Comparison of ENCODE assay signal across 3 cellular contexts in the genomic region with DNA sequence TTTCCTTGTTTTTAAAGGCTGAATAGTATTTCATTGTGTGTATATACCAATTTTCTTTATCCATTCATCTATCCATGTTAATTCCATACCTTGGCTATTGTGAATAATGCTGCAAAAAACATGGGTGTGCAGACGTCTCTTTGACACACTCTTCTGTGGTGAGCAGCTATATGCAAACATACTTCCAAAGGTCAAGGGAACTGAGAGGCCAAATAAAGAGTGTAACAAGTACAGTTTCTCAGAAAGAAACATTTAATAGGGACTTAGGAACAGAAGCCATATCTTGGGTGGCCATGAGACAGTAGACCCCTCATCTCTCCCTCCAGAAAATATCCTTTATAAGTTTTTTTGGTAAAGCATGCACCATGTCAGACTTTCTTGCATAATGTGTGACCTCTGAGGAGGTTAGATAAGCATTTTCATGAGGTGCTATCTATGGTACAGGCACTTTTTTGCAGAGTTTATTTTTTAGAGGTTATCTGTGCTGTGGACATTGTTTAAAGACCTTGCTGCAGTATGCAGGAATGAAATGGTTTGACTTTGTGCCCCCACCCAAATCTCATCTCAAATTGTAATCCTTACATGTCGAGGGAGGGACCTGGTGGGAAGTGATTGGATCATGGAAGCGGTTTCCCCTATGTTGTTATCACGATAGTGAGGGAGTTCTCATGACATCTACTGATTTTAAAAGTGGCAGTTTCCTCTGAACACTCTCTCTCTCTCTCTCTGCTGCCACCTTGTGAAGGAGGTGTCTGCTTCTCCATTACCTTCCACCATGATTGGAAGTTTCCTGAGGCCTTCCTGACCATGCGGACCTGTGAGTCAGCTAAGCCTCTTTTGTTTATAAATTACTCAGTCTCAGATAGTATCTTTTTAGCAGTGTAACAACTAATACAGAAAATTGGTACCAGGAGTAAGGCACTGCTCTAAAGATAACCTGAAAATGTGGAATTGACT.
TF ChIP-seq lines count a peak whose summit lies in the region.

No MANE protein-coding gene starts in this region.

TF ChIP-seq in IMR-90, 13 proteins besides CTCF, POLR2A, EP300 and RAD21:
- no peak for TF ChIP-seq FOS (IDR thresholded peaks at IDR 0.05; ENCODE audit: low read depth, low read length)
- TF ChIP-seq NFE2L2 (IDR thresholded peaks at IDR 0.05; ENCODE audit: low read depth, low read length), result no peak
- TF ChIP-seq RCOR1 (IDR thresholded peaks at IDR 0.05; ENCODE audit: insufficient replicate concordance, low read length), result no peak

TF ChIP-seq in WTC11, 78 proteins besides CTCF, POLR2A, EP300 and RAD21:
- TF ChIP-seq ZBTB21 (CRISPR knock-in tag; IDR thresholded peaks at IDR 0.05; ENCODE audit: borderline replicate concordance) (no peak), RORB (CRISPR knock-in tag; IDR thresholded peaks at IDR 0.05) (no peak), ZNF219 (CRISPR knock-in tag; IDR thresholded peaks at IDR 0.05; ENCODE audit: borderline replicate concordance) (no peak), JUN (CRISPR knock-in tag; IDR thresholded peaks at IDR 0.05) (no peak)

TF ChIP-seq in HepG2, 621 proteins besides CTCF, POLR2A, EP300 and RAD21 (continues in another document):
- TF ChIP-seq MAFG (CRISPR knock-in tag; IDR thresholded peaks at IDR 0.05), result no peak
- no peak for TF ChIP-seq MIER2 (CRISPR knock-in tag; IDR thresholded peaks at IDR 0.05)
- peak; percentile 49; the same call in 1 of the 2 replicates for TF ChIP-seq FOXA3 (CRISPR knock-in tag; IDR thresholded peaks at IDR 0.05)
- TF ChIP-seq RARA (CRISPR knock-in tag; IDR thresholded peaks at IDR 0.05), result peak; percentile 57
- TF ChIP-seq, protein P1, sequence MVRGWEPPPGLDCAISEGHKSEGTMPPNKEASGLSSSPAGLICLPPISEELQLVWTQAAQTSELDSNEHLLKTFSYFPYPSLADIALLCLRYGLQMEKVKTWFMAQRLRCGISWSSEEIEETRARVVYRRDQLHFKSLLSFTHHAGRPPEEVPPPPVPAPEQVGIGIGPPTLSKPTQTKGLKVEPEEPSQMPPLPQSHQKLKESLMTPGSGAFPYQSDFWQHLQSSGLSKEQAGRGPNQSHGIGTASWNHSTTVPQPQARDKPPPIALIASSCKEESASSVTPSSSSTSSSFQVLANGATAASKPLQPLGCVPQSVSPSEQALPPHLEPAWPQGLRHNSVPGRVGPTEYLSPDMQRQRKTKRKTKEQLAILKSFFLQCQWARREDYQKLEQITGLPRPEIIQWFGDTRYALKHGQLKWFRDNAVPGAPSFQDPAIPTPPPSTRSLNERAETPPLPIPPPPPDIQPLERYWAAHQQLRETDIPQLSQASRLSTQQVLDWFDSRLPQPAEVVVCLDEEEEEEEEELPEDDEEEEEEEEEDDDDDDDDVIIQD (CRISPR knock-in tag; IDR thresholded peaks at IDR 0.05; ENCODE audit: low read depth), result peak; percentile 8; the same call in 1 of the 2 replicates
- peak; percentile 52 for TF ChIP-seq SMC3 (IDR thresholded peaks at IDR 0.05; ENCODE audit: low read length)
- peak; percentile 46 for TF ChIP-seq ZMYM4 (CRISPR knock-in tag; IDR thresholded peaks at IDR 0.05)
- no peak for TF ChIP-seq ZNF562 (CRISPR knock-in tag; IDR thresholded peaks at IDR 0.05; ENCODE audit: borderline replicate concordance)
- no peak for TF ChIP-seq ZSCAN21 (CRISPR knock-in tag; IDR thresholded peaks at IDR 0.05; ENCODE audit: borderline replicate concordance)
- TF ChIP-seq RORA (CRISPR knock-in tag; IDR thresholded peaks at IDR 0.05), result no peak
- 0 out of 2 replicates have a peak, but pooled peaks have one; percentile 11 for TF ChIP-seq GLI4 (CRISPR knock-in tag; IDR thresholded peaks at IDR 0.05; ENCODE audit: borderline replicate concordance)
- TF ChIP-seq SP2 (CRISPR knock-in tag; IDR thresholded peaks at IDR 0.05), result no peak
- TF ChIP-seq ZNF850 (CRISPR knock-in tag; conservative IDR thresholded peaks at IDR 0.05), result no peak
- peak; percentile 70; the same call in 1 of the 2 replicates for TF ChIP-seq FOXJ3 (CRISPR knock-in tag; IDR thresholded peaks at IDR 0.05; ENCODE audit: borderline replicate concordance)
- no peak for TF ChIP-seq ASH2L (IDR thresholded peaks at IDR 0.05; ENCODE audit: insufficient read length, low read depth, low read length)
- TF ChIP-seq ZNF124 (CRISPR knock-in tag; IDR thresholded peaks at IDR 0.05), result no peak
- TF ChIP-seq ZNF652 (CRISPR knock-in tag; IDR thresholded peaks at IDR 0.05; ENCODE audit: borderline replicate concordance, low read depth), result no peak
- TF ChIP-seq, protein P2, sequence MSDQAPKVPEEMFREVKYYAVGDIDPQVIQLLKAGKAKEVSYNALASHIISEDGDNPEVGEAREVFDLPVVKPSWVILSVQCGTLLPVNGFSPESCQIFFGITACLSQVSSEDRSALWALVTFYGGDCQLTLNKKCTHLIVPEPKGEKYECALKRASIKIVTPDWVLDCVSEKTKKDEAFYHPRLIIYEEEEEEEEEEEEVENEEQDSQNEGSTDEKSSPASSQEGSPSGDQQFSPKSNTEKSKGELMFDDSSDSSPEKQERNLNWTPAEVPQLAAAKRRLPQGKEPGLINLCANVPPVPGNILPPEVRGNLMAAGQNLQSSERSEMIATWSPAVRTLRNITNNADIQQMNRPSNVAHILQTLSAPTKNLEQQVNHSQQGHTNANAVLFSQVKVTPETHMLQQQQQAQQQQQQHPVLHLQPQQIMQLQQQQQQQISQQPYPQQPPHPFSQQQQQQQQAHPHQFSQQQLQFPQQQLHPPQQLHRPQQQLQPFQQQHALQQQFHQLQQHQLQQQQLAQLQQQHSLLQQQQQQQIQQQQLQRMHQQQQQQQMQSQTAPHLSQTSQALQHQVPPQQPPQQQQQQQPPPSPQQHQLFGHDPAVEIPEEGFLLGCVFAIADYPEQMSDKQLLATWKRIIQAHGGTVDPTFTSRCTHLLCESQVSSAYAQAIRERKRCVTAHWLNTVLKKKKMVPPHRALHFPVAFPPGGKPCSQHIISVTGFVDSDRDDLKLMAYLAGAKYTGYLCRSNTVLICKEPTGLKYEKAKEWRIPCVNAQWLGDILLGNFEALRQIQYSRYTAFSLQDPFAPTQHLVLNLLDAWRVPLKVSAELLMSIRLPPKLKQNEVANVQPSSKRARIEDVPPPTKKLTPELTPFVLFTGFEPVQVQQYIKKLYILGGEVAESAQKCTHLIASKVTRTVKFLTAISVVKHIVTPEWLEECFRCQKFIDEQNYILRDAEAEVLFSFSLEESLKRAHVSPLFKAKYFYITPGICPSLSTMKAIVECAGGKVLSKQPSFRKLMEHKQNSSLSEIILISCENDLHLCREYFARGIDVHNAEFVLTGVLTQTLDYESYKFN (CRISPR knock-in tag; conservative IDR thresholded peaks at IDR 0.05), result peak; percentile 43; the same call in 1 of the 2 replicates
- no peak for TF ChIP-seq ZNF24 (IDR thresholded peaks at IDR 0.05)
- TF ChIP-seq, protein P3, sequence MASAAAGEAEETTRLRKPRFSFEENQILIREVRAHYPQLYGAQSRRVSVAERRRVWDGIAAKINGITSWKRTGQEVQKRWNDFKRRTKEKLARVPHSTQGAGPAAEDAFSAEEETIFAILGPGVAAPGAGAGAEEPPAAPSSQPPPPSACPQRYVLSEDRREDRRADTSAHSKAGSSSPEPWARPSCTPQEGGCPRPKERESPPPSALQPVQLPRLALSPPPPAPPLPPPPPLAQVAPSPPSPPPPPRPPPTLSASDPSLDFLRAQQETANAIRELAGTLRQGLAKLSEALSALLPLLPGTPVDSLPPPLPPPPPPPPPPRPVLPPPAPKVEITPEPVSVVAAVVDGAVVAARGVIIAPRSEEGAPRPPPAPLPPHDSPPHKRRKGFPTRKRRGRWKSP (CRISPR knock-in tag; IDR thresholded peaks at IDR 0.05), result no peak
- TF ChIP-seq, protein P4, sequence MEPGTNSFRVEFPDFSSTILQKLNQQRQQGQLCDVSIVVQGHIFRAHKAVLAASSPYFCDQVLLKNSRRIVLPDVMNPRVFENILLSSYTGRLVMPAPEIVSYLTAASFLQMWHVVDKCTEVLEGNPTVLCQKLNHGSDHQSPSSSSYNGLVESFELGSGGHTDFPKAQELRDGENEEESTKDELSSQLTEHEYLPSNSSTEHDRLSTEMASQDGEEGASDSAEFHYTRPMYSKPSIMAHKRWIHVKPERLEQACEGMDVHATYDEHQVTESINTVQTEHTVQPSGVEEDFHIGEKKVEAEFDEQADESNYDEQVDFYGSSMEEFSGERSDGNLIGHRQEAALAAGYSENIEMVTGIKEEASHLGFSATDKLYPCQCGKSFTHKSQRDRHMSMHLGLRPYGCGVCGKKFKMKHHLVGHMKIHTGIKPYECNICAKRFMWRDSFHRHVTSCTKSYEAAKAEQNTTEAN (CRISPR knock-in tag; conservative IDR thresholded peaks at IDR 0.05), result peak; percentile 73
- peak; percentile 9; the same call in 1 of the 2 replicates for TF ChIP-seq KDM6A (CRISPR knock-in tag; IDR thresholded peaks at IDR 0.05; ENCODE audit: low read depth)
- 0 out of 2 replicates have a peak, but pooled peaks have one; percentile 11 for TF ChIP-seq HOXA3 (CRISPR knock-in tag; IDR thresholded peaks at IDR 0.05)
- TF ChIP-seq, protein P5, sequence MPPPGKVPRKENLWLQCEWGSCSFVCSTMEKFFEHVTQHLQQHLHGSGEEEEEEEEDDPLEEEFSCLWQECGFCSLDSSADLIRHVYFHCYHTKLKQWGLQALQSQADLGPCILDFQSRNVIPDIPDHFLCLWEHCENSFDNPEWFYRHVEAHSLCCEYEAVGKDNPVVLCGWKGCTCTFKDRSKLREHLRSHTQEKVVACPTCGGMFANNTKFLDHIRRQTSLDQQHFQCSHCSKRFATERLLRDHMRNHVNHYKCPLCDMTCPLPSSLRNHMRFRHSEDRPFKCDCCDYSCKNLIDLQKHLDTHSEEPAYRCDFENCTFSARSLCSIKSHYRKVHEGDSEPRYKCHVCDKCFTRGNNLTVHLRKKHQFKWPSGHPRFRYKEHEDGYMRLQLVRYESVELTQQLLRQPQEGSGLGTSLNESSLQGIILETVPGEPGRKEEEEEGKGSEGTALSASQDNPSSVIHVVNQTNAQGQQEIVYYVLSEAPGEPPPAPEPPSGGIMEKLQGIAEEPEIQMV (CRISPR knock-in tag; IDR thresholded peaks at IDR 0.05; ENCODE audit: low read depth), result no peak
- TF ChIP-seq, protein P6, sequence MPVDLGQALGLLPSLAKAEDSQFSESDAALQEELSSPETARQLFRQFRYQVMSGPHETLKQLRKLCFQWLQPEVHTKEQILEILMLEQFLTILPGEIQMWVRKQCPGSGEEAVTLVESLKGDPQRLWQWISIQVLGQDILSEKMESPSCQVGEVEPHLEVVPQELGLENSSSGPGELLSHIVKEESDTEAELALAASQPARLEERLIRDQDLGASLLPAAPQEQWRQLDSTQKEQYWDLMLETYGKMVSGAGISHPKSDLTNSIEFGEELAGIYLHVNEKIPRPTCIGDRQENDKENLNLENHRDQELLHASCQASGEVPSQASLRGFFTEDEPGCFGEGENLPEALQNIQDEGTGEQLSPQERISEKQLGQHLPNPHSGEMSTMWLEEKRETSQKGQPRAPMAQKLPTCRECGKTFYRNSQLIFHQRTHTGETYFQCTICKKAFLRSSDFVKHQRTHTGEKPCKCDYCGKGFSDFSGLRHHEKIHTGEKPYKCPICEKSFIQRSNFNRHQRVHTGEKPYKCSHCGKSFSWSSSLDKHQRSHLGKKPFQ (CRISPR knock-in tag; IDR thresholded peaks at IDR 0.05; ENCODE audit: insufficient replicate concordance), result no peak
- no peak for TF ChIP-seq ZNF207 (IDR thresholded peaks at IDR 0.05; ENCODE audit: borderline replicate concordance)
- TF ChIP-seq, protein P7, sequence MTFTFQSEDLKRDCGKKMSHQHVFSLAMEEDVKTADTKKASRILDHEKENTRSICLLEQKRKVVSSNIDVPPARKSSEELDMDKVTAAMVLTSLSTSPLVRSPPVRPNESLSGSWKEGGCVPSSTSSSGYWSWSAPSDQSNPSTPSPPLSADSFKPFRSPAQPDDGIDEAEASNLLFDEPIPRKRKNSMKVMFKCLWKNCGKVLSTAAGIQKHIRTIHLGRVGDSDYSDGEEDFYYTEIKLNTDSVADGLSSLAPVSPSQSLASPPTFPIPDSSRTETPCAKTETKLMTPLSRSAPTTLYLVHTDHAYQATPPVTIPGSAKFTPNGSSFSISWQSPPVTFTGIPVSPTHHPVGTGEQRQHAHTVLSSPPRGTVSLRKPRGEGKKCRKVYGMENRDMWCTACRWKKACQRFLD (CRISPR knock-in tag; IDR thresholded peaks at IDR 0.05; ENCODE audit: borderline replicate concordance), result no peak
- 0 out of 2 replicates have a peak, but pooled peaks have one; percentile 11 for TF ChIP-seq TBX2 (CRISPR knock-in tag; IDR thresholded peaks at IDR 0.05; ENCODE audit: borderline replicate concordance)
- TF ChIP-seq GATAD2A (CRISPR knock-in tag; IDR thresholded peaks at IDR 0.05), result peak; percentile 44
- TF ChIP-seq BCL6 (CRISPR knock-in tag; IDR thresholded peaks at IDR 0.05), result peak; percentile 41; the same call in 1 of the 2 replicates
- TF ChIP-seq, protein P8, sequence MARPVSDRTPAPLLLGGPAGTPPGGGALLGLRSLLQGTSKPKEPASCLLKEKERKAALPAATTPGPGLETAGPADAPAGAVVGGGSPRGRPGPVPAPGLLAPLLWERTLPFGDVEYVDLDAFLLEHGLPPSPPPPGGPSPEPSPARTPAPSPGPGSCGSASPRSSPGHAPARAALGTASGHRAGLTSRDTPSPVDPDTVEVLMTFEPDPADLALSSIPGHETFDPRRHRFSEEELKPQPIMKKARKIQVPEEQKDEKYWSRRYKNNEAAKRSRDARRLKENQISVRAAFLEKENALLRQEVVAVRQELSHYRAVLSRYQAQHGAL (CRISPR knock-in tag; IDR thresholded peaks at IDR 0.05; ENCODE audit: not compliant biosample characterization), result no peak
- TF ChIP-seq ZNF644 (CRISPR knock-in tag; IDR thresholded peaks at IDR 0.05; ENCODE audit: low read depth), result peak; percentile 26; the same call in 1 of the 2 replicates
- no peak for TF ChIP-seq MAZ (IDR thresholded peaks at IDR 0.05; ENCODE audit: borderline replicate concordance, low read depth, low read length)
- no peak for TF ChIP-seq MAZ (CRISPR knock-in tag; IDR thresholded peaks at IDR 0.05; ENCODE audit: low read depth)
- TF ChIP-seq ZNF44 (CRISPR knock-in tag; IDR thresholded peaks at IDR 0.05), result no peak
- TF ChIP-seq ZFX (CRISPR knock-in tag; IDR thresholded peaks at IDR 0.05; ENCODE audit: low read depth), result peak; percentile 41; the same call in 1 of the 2 replicates
